8 cellular contexts compared by ENCODE assay signal in genomic region chr11:61947486-61948210, GRCh38. TPM values are rescaled to one million over a fixed set of nuclear protein-coding genes. Genes with fewer than 3 reads are reported as not detected.
DNase-seq lines count a peak whose midpoint lies in the region; ATAC-seq, FAIRE-seq and TF ChIP-seq lines count a peak whose summit lies in the region.

No MANE protein-coding gene starts in this region.

- no peak overlapping the region for H3K4me3 Mint-ChIP-seq in Caco-2 (ENCODE audit: unreplicated experiment)
- H3K4me3 Mint-ChIP-seq in activated CD8-positive, alpha-beta T cell treated with anti-CD3 and anti-CD28 coated beads, Interleukin-2, amount 10 ng/mL, durations not matched to agents 7 days and 5 days = no peak overlapping the region
- H3K4me3 Mint-ChIP-seq in stimulated activated naive B cell treated with anti-CD40 and anti-IgM and Interleukin-4, amounts not matched to agents 10 μg/mL and 1 μg/mL and 100 μg/mL, for 72 hours = no peak overlapping the region

- no peaks in the 10 kb centered on the region for H3K4me1 Mint-ChIP-seq in Caco-2 (ENCODE audit: low read depth, unreplicated experiment)
- H3K4me1 Mint-ChIP-seq in activated CD8-positive, alpha-beta T cell treated with anti-CD3 and anti-CD28 coated beads, Interleukin-2, amount 10 ng/mL, durations not matched to agents 7 days and 5 days (ENCODE audit: low read depth) = no peaks in the 10 kb centered on the region
- H3K4me1 Mint-ChIP-seq in stimulated activated naive B cell treated with anti-CD40 and anti-IgM and Interleukin-4, amounts not matched to agents 10 μg/mL and 1 μg/mL and 100 μg/mL, for 72 hours = peaks cover 11 to 14% of the 10 kb centered on the region in 2 donors

- FAIRE-seq in H1 (lab: Jason Lieb, UNC) = peak; percentile 83

- no peak overlapping the region for H3K4ac ChIP-seq in IMR-90 (ENCODE audit: low read depth, low read length)
- H3K4ac ChIP-seq in H1 (replicated peaks; ENCODE audit: insufficient read length, low read depth, low read length) = no peak overlapping the region
- H3K4ac ChIP-seq in mesendoderm (ENCODE audit: low read depth, low read length) = no peak overlapping the region

- dilution Hi-C loops in IMR-90 (cut with HindIII; ENCODE audit: low sequenced_read_pairs, unreplicated experiment) = no loop called here

- H3K4me3 ChIP-seq in Caco-2 (ENCODE audit: low read depth, low read length) (no peak overlapping the region), IMR-90 (ENCODE audit: insufficient read depth, low read depth, low read length) (no peak overlapping the region), NT2/D1 (ENCODE audit: insufficient read length, low read depth) (no peak overlapping the region), H1 (ENCODE audit: extremely low read depth in 1 of 4, insufficient read depth in 2 of 4, low read depth in 3 of 4, low read length in 4 of 4) (no peak overlapping the region), mesendoderm (ENCODE audit: low read length) (no peak overlapping the region)

- H3K4me2 ChIP-seq in IMR-90 (ENCODE audit: low read depth, low read length) (no peak overlapping the region), H1 (ENCODE audit: insufficient read depth in 1 of 2, low read depth in 2 of 2, low read length in 2 of 2) (no peak overlapping the region), mesendoderm (ENCODE audit: low read length) (no peak overlapping the region)

- H3K36me3 Mint-ChIP-seq in Caco-2 (ENCODE audit: insufficient read depth, unreplicated experiment) = peaks cover 7% of the 10 kb centered on the region
- no peaks in the 10 kb centered on the region for H3K36me3 Mint-ChIP-seq in activated CD8-positive, alpha-beta T cell treated with anti-CD3 and anti-CD28 coated beads, Interleukin-2, amount 10 ng/mL, durations not matched to agents 7 days and 5 days (ENCODE audit: low read depth)
- no peaks in the 10 kb centered on the region for H3K36me3 Mint-ChIP-seq in stimulated activated naive B cell treated with anti-CD40 and anti-IgM and Interleukin-4, amounts not matched to agents 10 μg/mL and 1 μg/mL and 100 μg/mL, for 72 hours

- H3K9ac ChIP-seq in IMR-90 (ENCODE audit: low read depth, low read length) = no peak overlapping the region
- peak overlapping the region; percentile 52 for H3K9ac ChIP-seq in NT2/D1 (ENCODE audit: insufficient read length, low read depth)
- H3K9ac ChIP-seq in H1 (replicated peaks in 1 of 4; ENCODE audit: extremely low read depth in 1 of 4, low read depth in 3 of 4, low read length in 3 of 4) = no peak overlapping the region
- H3K9ac ChIP-seq in mesendoderm (ENCODE audit: low read length) = no peak overlapping the region

- H3K79me2 ChIP-seq in H1 (ENCODE audit: control insufficient read depth in 1 of 2, insufficient read depth in 2 of 2, low read length in 2 of 2) (no peaks in the 10 kb centered on the region), mesendoderm (ENCODE audit: control insufficient read depth, insufficient read depth, low read length) (no peaks in the 10 kb centered on the region)

- peak; percentile 88 to 98 for TF ChIP-seq CTCF in Caco-2 (IDR thresholded peaks at IDR 0.05; ENCODE audit: insufficient read depth in 1 of 2, low read depth in 1 of 2, low read length in 1 of 2, severe bottlenecking in 1 of 2, unreplicated experiment in 1 of 2)
- peak; percentile 98 for TF ChIP-seq CTCF in IMR-90 (conservative IDR thresholded peaks at IDR 0.05; ENCODE audit: low read depth, low read length)
- TF ChIP-seq CTCF in H1 (IDR thresholded peaks at IDR 0.05; ENCODE audit: control extremely low read depth in 1 of 3, insufficient read depth in 1 of 3, low read depth in 1 of 3, low read length in 3 of 3) = peak; percentile 89 to 99 (median 98)

- H4K91ac ChIP-seq in IMR-90 (ENCODE audit: insufficient read depth, low read depth, low read length) (no peak overlapping the region), H1 (replicated peaks; ENCODE audit: insufficient read length, low read length) (no peak overlapping the region)

- H2BK15ac ChIP-seq in IMR-90 (ENCODE audit: low read depth, low read length) = no peak overlapping the region
- H2BK15ac ChIP-seq in H1 (ENCODE audit: low read length) = no peak overlapping the region
- no peak overlapping the region for H2BK15ac ChIP-seq in mesendoderm (replicated peaks; ENCODE audit: low read depth)

- CTCF ChIA-PET in Caco-2 (lab: Charles Lee) = interaction anchor here (0.6 to 7.6 kb wide), 27 partner anchors 12 to 595 kb away, joined by 3 to 274 read pairs (median 5); partner anchors contain the start of genes FEN1, RAB3IL1 and TMEM258
- CTCF ChIA-PET in IMR-90 (lab: Yijun Ruan, JAX) = interaction anchor here (0.6 to 3.1 kb wide), 17 partner anchors 10 to 151 kb away, joined by 3 to 52 read pairs (median 4); partner anchors contain the start of gene FTH1
- CTCF ChIA-PET in activated CD8-positive, alpha-beta T cell treated with anti-CD3 and anti-CD28 coated beads, Interleukin-2, amount 10 ng/mL, durations not matched to agents 7 days and 5 days (lab: Charles Lee) = interaction anchor here (0.7 to 10.0 kb wide), 30 partner anchors 8 to 176 kb away, joined by 3 to 139 read pairs (median 5); partner anchors contain the start of genes FTH1 and INCENP
- CTCF ChIA-PET in H1 (lab: Charles Lee; ENCODE audit: partially characterized antibody) = interaction anchor here (0.6 to 10.3 kb wide), 56 partner anchors 7 to 281 kb away, joined by 3 to 658 read pairs (median 5); partner anchors contain the start of genes FADS3, FEN1, FTH1 and RAB3IL1

- H2AK5ac ChIP-seq in IMR-90 (ENCODE audit: low read depth, low read length) = no peak overlapping the region
- H2AK5ac ChIP-seq in H1 (ENCODE audit: low read depth, low read length) = no peak overlapping the region
- H2AK5ac ChIP-seq in mesendoderm (ENCODE audit: low read length) = no peak overlapping the region

- no peak overlapping the region for H3K14ac ChIP-seq in IMR-90 (replicated peaks; ENCODE audit: low read depth, low read length)
- H3K14ac ChIP-seq in H1 (ENCODE audit: insufficient read length) = no peak overlapping the region

- H3K27ac Mint-ChIP-seq in Caco-2 (ENCODE audit: unreplicated experiment) = no peak overlapping the region
- H3K27ac Mint-ChIP-seq in activated CD8-positive, alpha-beta T cell treated with anti-CD3 and anti-CD28 coated beads, Interleukin-2, amount 10 ng/mL, durations not matched to agents 7 days and 5 days = no peak overlapping the region
- no peak overlapping the region for H3K27ac Mint-ChIP-seq in stimulated activated naive B cell treated with anti-CD40 and anti-IgM and Interleukin-4, amounts not matched to agents 10 μg/mL and 1 μg/mL and 100 μg/mL, for 72 hours

- peaks cover 12% of the 10 kb centered on the region for H3K4me1 ChIP-seq in Caco-2
- peaks cover 8% of the 10 kb centered on the region; the same call in 1 of the 2 replicates for H3K4me1 ChIP-seq in IMR-90 (ENCODE audit: control insufficient read depth, insufficient read depth, low read length)
- peaks cover 7% of the 10 kb centered on the region for H3K4me1 ChIP-seq in NT2/D1 (ENCODE audit: insufficient read depth, insufficient read length)
- H3K4me1 ChIP-seq in H1 (replicated peaks in 1 of 4; ENCODE audit: control insufficient read depth in 3 of 4, insufficient read depth in 4 of 4, low read length in 3 of 4) = no peaks in the 10 kb centered on the region; a peak in 1 of 7 replicates
- H3K4me1 ChIP-seq in mesendoderm (ENCODE audit: control insufficient read depth, low read depth, low read length) = peaks cover 1% of the 10 kb centered on the region

- no peaks in the 10 kb centered on the region for H3K36me3 ChIP-seq in Caco-2 (ENCODE audit: control insufficient read depth, insufficient read depth, low read length)
- no peaks in the 10 kb centered on the region for H3K36me3 ChIP-seq in IMR-90 (ENCODE audit: control insufficient read depth, insufficient read depth, low read length)
- H3K36me3 ChIP-seq in NT2/D1 (ENCODE audit: insufficient read depth, insufficient read length, low read length) = no peaks in the 10 kb centered on the region
- no peaks in the 10 kb centered on the region for H3K36me3 ChIP-seq in H1 (ENCODE audit: control insufficient read depth in 2 of 4, insufficient read depth in 4 of 4, low read length in 3 of 4)
- no peaks in the 10 kb centered on the region for H3K36me3 ChIP-seq in mesendoderm (ENCODE audit: control insufficient read depth, insufficient read depth, low read length)

- in situ Hi-C loops in IMR-90 (cut with MboI; ENCODE audit: low sequenced_read_pairs) = loop anchor here (5.0 kb wide), 1 partner anchor 50 kb away; no protein-coding TSS in a partner anchor

- no peak overlapping the region for H3K18ac ChIP-seq in IMR-90 (ENCODE audit: low read depth, low read length)
- no peak overlapping the region for H3K18ac ChIP-seq in H1 (ENCODE audit: extremely low read depth, low read length)
- no peak overlapping the region for H3K18ac ChIP-seq in mesendoderm (ENCODE audit: low read length)

- H2BK120ac ChIP-seq in IMR-90 (ENCODE audit: low read depth, low read length) (peak overlapping the region; percentile 40; the same call in 1 of the 2 replicates), H1 (replicated peaks; ENCODE audit: low read depth, low read length) (no peak overlapping the region), mesendoderm (ENCODE audit: low read depth, low read length) (no peak overlapping the region)

- peaks cover 0 to 6% of the 10 kb centered on the region in 2 experiments; a peak in 1 of 4 replicates for H3K79me1 ChIP-seq in IMR-90 (ENCODE audit: low read depth in 1 of 2, low read length in 2 of 2)
- no peaks in the 10 kb centered on the region for H3K79me1 ChIP-seq in H1 (ENCODE audit: low read depth, low read length)
- H3K79me1 ChIP-seq in mesendoderm (ENCODE audit: low read length) = no peaks in the 10 kb centered on the region

- 0 out of 2 replicates have a peak, but pooled peaks have one; percentile 46 for TF ChIP-seq POLR2A in IMR-90 (IDR thresholded peaks at IDR 0.05; ENCODE audit: low read depth, low read length)
- no peak for TF ChIP-seq POLR2A in H1 (IDR thresholded peaks at IDR 0.05; ENCODE audit: control extremely low read depth in 1 of 2, low read depth in 2 of 2, low read length in 2 of 2)

- H2BK5ac ChIP-seq in IMR-90 (ENCODE audit: low read depth, low read length, poor library complexity, severe bottlenecking) (no peak overlapping the region), H1 (ENCODE audit: low read depth, low read length) (no peak overlapping the region), mesendoderm (ENCODE audit: low read length) (no peak overlapping the region)

- H2BK12ac ChIP-seq in H1 (ENCODE audit: low read depth, low read length) = peak overlapping the region; percentile 68

- ATAC-seq in IMR-90 (ENCODE audit: low read depth) (peak; percentile 85), HG03095 (IDR thresholded peaks at IDR 0.05; ENCODE audit: unreplicated experiment) (no peak)
- ATAC-seq in activated CD8-positive, alpha-beta T cell treated with anti-CD3 and anti-CD28 coated beads, Interleukin-2, amount 10 ng/mL, durations not matched to agents 7 days and 5 days = peak; percentile 83
- peak; percentile 85 to 90 for ATAC-seq in stimulated activated naive B cell treated with anti-CD40 and anti-IgM and Interleukin-4, amounts not matched to agents 10 μg/mL and 1 μg/mL and 100 μg/mL, for 72 hours (replicated peaks)

- H4K20me1 ChIP-seq in IMR-90 (ENCODE audit: insufficient read depth, low read length) (no peaks in the 10 kb centered on the region), H1 (replicated peaks in 1 of 2; ENCODE audit: control insufficient read depth in 1 of 2, insufficient read depth in 2 of 2, low read length in 2 of 2) (no peaks in the 10 kb centered on the region)

- DNase-seq in Caco-2 (peak; percentile 81 to 88), IMR-90 (peak; percentile 88), NT2/D1 (ENCODE audit: low read depth, low spot score) (no peak), H1 (ENCODE audit: low read depth in 1 of 2, low spot score in 2 of 2) (peak; percentile 60 to 86), mesendoderm (peak; percentile 89)
- DNase-seq in activated CD8-positive, alpha-beta T cell treated with anti-CD3 and anti-CD28 coated beads, Interleukin-2, amount 10 ng/mL, durations not matched to agents 7 days and 5 days = peak; percentile 77
- peak; percentile 62 for DNase-seq in stimulated activated naive B cell treated with anti-CD40 and anti-IgM and Interleukin-4, amounts not matched to agents 10 μg/mL and 1 μg/mL and 100 μg/mL, for 72 hours

- intact Hi-C loops in Caco-2 (cut with micrococcal nuclease; ENCODE audit: unreplicated experiment) (loop anchor here (1.0 to 5.0 kb wide), 6 partner anchors 24 to 161 kb away; partner anchors contain the start of genes FADS1, FEN1 and TMEM258), IMR-90 (cut with micrococcal nuclease) (loop anchor here (1.0 kb wide), 5 partner anchors 48 to 161 kb away; no protein-coding TSS in a partner anchor)

- no peak for TF ChIP-seq EP300 in H1 (IDR thresholded peaks at IDR 0.05; ENCODE audit: borderline replicate concordance in 1 of 2, low read depth in 2 of 2, low read length in 2 of 2)

- peak overlapping the region; percentile 84 for H2AFZ ChIP-seq in IMR-90 (replicated peaks; ENCODE audit: low read length, poor library complexity)
- peak overlapping the region; percentile 88 for H2AFZ ChIP-seq in H1 (ENCODE audit: low read length)

- H3K27ac ChIP-seq in IMR-90 (ENCODE audit: insufficient read depth, low read length) (no peak overlapping the region), H1 (ENCODE audit: low read depth, low read length) (no peak overlapping the region), mesendoderm (ENCODE audit: low read depth, low read length) (no peak overlapping the region)

- no peak overlapping the region for H2AK9ac ChIP-seq in IMR-90 (replicated peaks; ENCODE audit: low read depth, low read length, poor library complexity)

- H3K23ac ChIP-seq in IMR-90 (ENCODE audit: low read depth, low read length) (no peak overlapping the region), H1 (ENCODE audit: insufficient read length) (no peak overlapping the region), mesendoderm (ENCODE audit: low read length) (no peak overlapping the region)

- no peaks in the 10 kb centered on the region for H3K9me3 Mint-ChIP-seq in Caco-2 (ENCODE audit: unreplicated experiment)
- H3K9me3 Mint-ChIP-seq in activated CD8-positive, alpha-beta T cell treated with anti-CD3 and anti-CD28 coated beads, Interleukin-2, amount 10 ng/mL, durations not matched to agents 7 days and 5 days (ENCODE audit: insufficient read depth) = no peaks in the 10 kb centered on the region
- H3K9me3 Mint-ChIP-seq in stimulated activated naive B cell treated with anti-CD40 and anti-IgM and Interleukin-4, amounts not matched to agents 10 μg/mL and 1 μg/mL and 100 μg/mL, for 72 hours = no peaks in the 10 kb centered on the region

- WGBS in IMR-90 (ENCODE audit: extremely low coverage in 2 of 2, insufficient read length in 1 of 2), 2 experiments = 8% methylated on average over 2 of the region's 8 CpGs; no CpG with 5 or more reads in 1 of the 2 experiments
- WGBS in H1 (ENCODE audit: extremely low coverage in 1 of 2, insufficient coverage in 1 of 2, insufficient read length in 1 of 2, insufficient replicate concordance in 2 of 2, low coverage in 1 of 2, low lambda C conversion rate in 2 of 2, missing lambda C conversion rate in 1 of 2), 2 experiments = 15% methylated on average over 8 of the region's 8 CpGs; no CpG with 5 or more reads in 1 of the 2 experiments
- WGBS in mesendoderm (ENCODE audit: extremely low coverage, insufficient coverage, low lambda C conversion rate) = no CpG with 5 or more reads among the region's 8 CpGs

- H3K27me3 ChIP-seq in Caco-2 (replicated peaks; ENCODE audit: control insufficient read depth, insufficient read depth, low read length) = no peaks in the 10 kb centered on the region
- H3K27me3 ChIP-seq in IMR-90 (ENCODE audit: control insufficient read depth, insufficient read depth, low read length) = peaks cover 2% of the 10 kb centered on the region
- H3K27me3 ChIP-seq in NT2/D1 (ENCODE audit: insufficient read depth, insufficient read length) = no peaks in the 10 kb centered on the region
- no peaks in the 10 kb centered on the region for H3K27me3 ChIP-seq in H1 (replicated peaks in 1 of 4; ENCODE audit: control insufficient read depth in 3 of 4, extremely low read depth in 1 of 4, insufficient read depth in 3 of 4, low read length in 3 of 4)
- H3K27me3 ChIP-seq in mesendoderm (ENCODE audit: insufficient read depth, low read length, poor library complexity) = no peaks in the 10 kb centered on the region

- H3K9me1 ChIP-seq in IMR-90 (ENCODE audit: insufficient read depth, low read length) = peaks cover 11% of the 10 kb centered on the region

- H4K8ac ChIP-seq in IMR-90 (ENCODE audit: low read depth in 2 of 2, low read length in 2 of 2) (no peak overlapping the region), H1 (ENCODE audit: extremely low read depth, insufficient read depth, low read length) (peak overlapping the region; percentile 63; the same call in 1 of the 2 replicates), mesendoderm (ENCODE audit: low read depth, low read length) (no peak overlapping the region)

- no peak overlapping the region for H3K56ac ChIP-seq in IMR-90 (ENCODE audit: extremely low read depth, insufficient read depth, low read length)
- H3K56ac ChIP-seq in H1 (replicated peaks; ENCODE audit: insufficient read length, low read depth, low read length) = no peak overlapping the region
- no peak overlapping the region for H3K56ac ChIP-seq in mesendoderm (ENCODE audit: low read length)

- POLR2A ChIA-PET in Caco-2 (lab: Charles Lee) (interaction anchor here (0.9 to 1.3 kb wide), 3 partner anchors 24 to 50 kb away, joined by 3 to 6 read pairs (median 3); no protein-coding TSS in a partner anchor), IMR-90 (lab: Charles Lee; ENCODE audit: unreplicated experiment) (no interaction called here), H1 (lab: Charles Lee; ENCODE audit: partially characterized antibody) (interaction anchor here (0.9 to 9.0 kb wide), 13 partner anchors 10 to 161 kb away, joined by 3 to 137 read pairs (median 5); partner anchors contain the start of gene FTH1)
- POLR2A ChIA-PET in activated CD8-positive, alpha-beta T cell treated with anti-CD3 and anti-CD28 coated beads, Interleukin-2, amount 10 ng/mL, durations not matched to agents 7 days and 5 days (lab: Charles Lee) = interaction anchor here (1.2 kb wide), 1 partner anchor 56 kb away, joined by 3 read pairs; no protein-coding TSS in a partner anchor

- no peaks in the 10 kb centered on the region; the same call in 1 of the 2 replicates for H3K23me2 ChIP-seq in H1 (ENCODE audit: low read depth, low read length)

- BruUV-seq in Caco-2 (replicated peaks; lab: Mats Ljungman, UMichigan) = no TSS peak
- BruUV-seq in IMR-90 (replicated peaks; lab: Mats Ljungman, UMichigan) = no TSS peak

- TF ChIP-seq RAD21 in IMR-90 (IDR thresholded peaks at IDR 0.05; ENCODE audit: low read length) (peak; percentile 99), H1 (IDR thresholded peaks at IDR 0.05 in 1 of 2, conservative IDR thresholded peaks at IDR 0.05 in 1 of 2; ENCODE audit: low read depth in 2 of 2, low read length in 2 of 2) (peak; percentile 100)

- no peak overlapping the region for H4K5ac ChIP-seq in IMR-90 (ENCODE audit: low read depth, low read length)
- no peak overlapping the region for H4K5ac ChIP-seq in H1 (ENCODE audit: insufficient read length, low read depth, low read length)
- H4K5ac ChIP-seq in mesendoderm (ENCODE audit: low read length) = no peak overlapping the region

- no peaks in the 10 kb centered on the region for H3K27me3 Mint-ChIP-seq in Caco-2 (ENCODE audit: insufficient read depth, unreplicated experiment)
- H3K27me3 Mint-ChIP-seq in activated CD8-positive, alpha-beta T cell treated with anti-CD3 and anti-CD28 coated beads, Interleukin-2, amount 10 ng/mL, durations not matched to agents 7 days and 5 days (ENCODE audit: low read depth) = peaks cover 8% of the 10 kb centered on the region
- H3K27me3 Mint-ChIP-seq in stimulated activated naive B cell treated with anti-CD40 and anti-IgM and Interleukin-4, amounts not matched to agents 10 μg/mL and 1 μg/mL and 100 μg/mL, for 72 hours = peaks cover 3 to 6% of the 10 kb centered on the region in 2 donors

- H2BK20ac ChIP-seq in IMR-90 (ENCODE audit: low read depth, low read length) (no peak overlapping the region), H1 (ENCODE audit: low read length) (no peak overlapping the region)

- H3K9me3 ChIP-seq in Caco-2 (no peaks in the 10 kb centered on the region), IMR-90 (ENCODE audit: control insufficient read depth, insufficient read depth, low read length) (no peaks in the 10 kb centered on the region), NT2/D1 (ENCODE audit: insufficient read depth, low read length) (no peaks in the 10 kb centered on the region), H1 (ENCODE audit: insufficient read depth in 2 of 2, low read depth in 1 of 2, low read length in 1 of 2) (no peaks in the 10 kb centered on the region)

RNA-seq across cellular contexts. Expression of gene BEST1, which starts 2.5 kb away (rescaled TPM):
- total RNA-seq in Caco-2 (2022) = 4.7 and 6.7 TPM in 2 replicates
- total RNA-seq in IMR-90 (2012; rRNA removed) = 0.83 and 0.90 TPM in 2 replicates
- 1.2 and 1.4 TPM in 2 replicates for polyA plus RNA-seq in IMR-90 (2012; rRNA removed)
- polyA plus RNA-seq in IMR-90 (2012; cell fraction: cytosol; rRNA removed) = 0.44 and 1.1 TPM in 2 replicates
- polyA plus RNA-seq in IMR-90 (2012; cell fraction: nucleus; rRNA removed; ENCODE audit: low replicate concordance) = 6.3 and 7.2 TPM in 2 replicates
- total RNA-seq in activated CD8-positive, alpha-beta T cell treated with anti-CD3 and anti-CD28 coated beads, Interleukin-2, amount 10 ng/mL, durations not matched to agents 7 days and 5 days = not detected
- 0.22 and 0.23 TPM in 2 replicates for total RNA-seq in H1 (2021; fragmentation: NEBNext Ultra II Directional; extraction: Animal tissue kit (Norgen Biotek cat#: 25700))
- polyA plus RNA-seq in H1 (2011; rRNA removed) = 0.62 and 1.4 TPM in 2 replicates
- 1.7 TPM for polyA plus RNA-seq in H1 (2011; cell fraction: cytosol; rRNA removed)
- polyA plus RNA-seq in H1 (2011; cell fraction: nucleus; rRNA removed) = 3.9 TPM
- 0.43 to 0.91 TPM (median 0.72 TPM) in 4 replicates for polyA plus RNA-seq in H1 (2012, experiment 1 of 2)
- polyA plus RNA-seq in H1 (2012, experiment 2 of 2) = 1.0 TPM
- 0.08 TPM for polyA plus RNA-seq in H1 (2013, experiment 1 of 2)
- polyA plus RNA-seq in H1 (2013, experiment 2 of 2) = 0.09 TPM
- polyA minus RNA-seq in H1 (2011; rRNA and poly(A)+ RNA removed) = 0.95 and 1.1 TPM in 2 replicates
- polyA minus RNA-seq in H1 (2011; cell fraction: cytosol; rRNA and poly(A)+ RNA removed) = 0.81 TPM
- polyA minus RNA-seq in H1 (2011; cell fraction: nucleus; rRNA and poly(A)+ RNA removed) = 2.9 TPM
- polyA plus RNA-seq in mesendoderm (2013, experiment 1 of 2) = 0.20 TPM
- polyA plus RNA-seq in mesendoderm (2013, experiment 2 of 2) = 0.28 TPM

RNA-seq across cellular contexts. Expression of gene FTH1, which starts 19.8 kb away (rescaled TPM):
- total RNA-seq in Caco-2 (2022) (1,282 and 1,565 TPM in 2 replicates), IMR-90 (2012; rRNA removed) (344 and 385 TPM in 2 replicates)
- polyA plus RNA-seq in IMR-90 (2012; rRNA removed) (2,453 and 2,516 TPM in 2 replicates), H1 (2011; rRNA removed) (895 and 1,153 TPM in 2 replicates)
- 1,842 and 5,333 TPM in 2 replicates for polyA plus RNA-seq in IMR-90 (2012; cell fraction: cytosol; rRNA removed)
- polyA plus RNA-seq in IMR-90 (2012; cell fraction: nucleus; rRNA removed; ENCODE audit: low replicate concordance) = 767 and 934 TPM in 2 replicates
- total RNA-seq in activated CD8-positive, alpha-beta T cell treated with anti-CD3 and anti-CD28 coated beads, Interleukin-2, amount 10 ng/mL, durations not matched to agents 7 days and 5 days = 100 to 1,000 TPM; 709 to 727 TPM
- total RNA-seq in H1 (2021; fragmentation: NEBNext Ultra II Directional; extraction: Animal tissue kit (Norgen Biotek cat#: 25700)) = 1,461 and 1,535 TPM in 2 replicates
- polyA plus RNA-seq in H1 (2011; cell fraction: cytosol; rRNA removed) = 859 TPM
- polyA plus RNA-seq in H1 (2011; cell fraction: nucleus; rRNA removed) = 858 TPM
- 2,371 to 2,868 TPM (median 2,459 TPM) in 4 replicates for polyA plus RNA-seq in H1 (2012, experiment 1 of 2)
- polyA plus RNA-seq in H1 (2012, experiment 2 of 2) = 3,437 TPM
- polyA plus RNA-seq in H1 (2013, experiment 1 of 2) = 1,345 TPM
- 1,427 TPM for polyA plus RNA-seq in H1 (2013, experiment 2 of 2)
- polyA minus RNA-seq in H1 (2011; rRNA and poly(A)+ RNA removed) = 388 and 391 TPM in 2 replicates
- 705 TPM for polyA minus RNA-seq in H1 (2011; cell fraction: cytosol; rRNA and poly(A)+ RNA removed)
- polyA minus RNA-seq in H1 (2011; cell fraction: nucleus; rRNA and poly(A)+ RNA removed) = 403 TPM
- polyA plus RNA-seq in mesendoderm (2013, experiment 1 of 2) = 1,625 TPM
- 1,633 TPM for polyA plus RNA-seq in mesendoderm (2013, experiment 2 of 2)

RNA-seq across cellular contexts. Expression of gene RAB3IL1, which starts 30.3 kb away (rescaled TPM):
- total RNA-seq in Caco-2 (2022) = 8.3 and 10.6 TPM in 2 replicates
- 0.28 and 0.72 TPM in 2 replicates for total RNA-seq in IMR-90 (2012; rRNA removed)
- polyA plus RNA-seq in IMR-90 (2012; rRNA removed) = 1.9 TPM in 2 replicates
- 0.84 and 2.4 TPM in 2 replicates for polyA plus RNA-seq in IMR-90 (2012; cell fraction: cytosol; rRNA removed)
- polyA plus RNA-seq in IMR-90 (2012; cell fraction: nucleus; rRNA removed; ENCODE audit: low replicate concordance) = 2.7 and 2.8 TPM in 2 replicates
- total RNA-seq in activated CD8-positive, alpha-beta T cell treated with anti-CD3 and anti-CD28 coated beads, Interleukin-2, amount 10 ng/mL, durations not matched to agents 7 days and 5 days = not detected
- total RNA-seq in H1 (2021; fragmentation: NEBNext Ultra II Directional; extraction: Animal tissue kit (Norgen Biotek cat#: 25700)) = 5.7 and 6.8 TPM in 2 replicates
- 7.9 and 10.8 TPM in 2 replicates for polyA plus RNA-seq in H1 (2011; rRNA removed)
- polyA plus RNA-seq in H1 (2011; cell fraction: cytosol; rRNA removed) = 7.0 TPM
- polyA plus RNA-seq in H1 (2011; cell fraction: nucleus; rRNA removed) = 9.4 TPM
- 5.8 to 13.8 TPM (median 7.0 TPM) in 4 replicates for polyA plus RNA-seq in H1 (2012, experiment 1 of 2)
- 62.0 TPM for polyA plus RNA-seq in H1 (2012, experiment 2 of 2)
- polyA plus RNA-seq in H1 (2013, experiment 1 of 2) = 4.5 TPM
- 6.3 TPM for polyA plus RNA-seq in H1 (2013, experiment 2 of 2)
- 3.0 and 3.2 TPM in 2 replicates for polyA minus RNA-seq in H1 (2011; rRNA and poly(A)+ RNA removed)
- polyA minus RNA-seq in H1 (2011; cell fraction: cytosol; rRNA and poly(A)+ RNA removed) = 6.1 TPM
- 4.5 TPM for polyA minus RNA-seq in H1 (2011; cell fraction: nucleus; rRNA and poly(A)+ RNA removed)
- 1.4 TPM for polyA plus RNA-seq in mesendoderm (2013, experiment 1 of 2)
- polyA plus RNA-seq in mesendoderm (2013, experiment 2 of 2) = 2.3 TPM

RNA-seq across cellular contexts. Expression of gene FADS3, which starts 56.3 kb away (rescaled TPM):
- 26.1 and 32.7 TPM in 2 replicates for total RNA-seq in Caco-2 (2022)
- total RNA-seq in IMR-90 (2012; rRNA removed) = 38.0 and 54.5 TPM in 2 replicates
- polyA plus RNA-seq in IMR-90 (2012; rRNA removed) = 110 and 147 TPM in 2 replicates
- polyA plus RNA-seq in IMR-90 (2012; cell fraction: cytosol; rRNA removed) = 34.0 and 101 TPM in 2 replicates
- polyA plus RNA-seq in IMR-90 (2012; cell fraction: nucleus; rRNA removed; ENCODE audit: low replicate concordance) = 556 and 1,224 TPM in 2 replicates
- 1 to 10 TPM; 3.8 to 4.5 TPM for total RNA-seq in activated CD8-positive, alpha-beta T cell treated with anti-CD3 and anti-CD28 coated beads, Interleukin-2, amount 10 ng/mL, durations not matched to agents 7 days and 5 days
- 40.2 and 43.8 TPM in 2 replicates for total RNA-seq in H1 (2021; fragmentation: NEBNext Ultra II Directional; extraction: Animal tissue kit (Norgen Biotek cat#: 25700))
- polyA plus RNA-seq in H1 (2011; rRNA removed) = 76.3 and 113 TPM in 2 replicates
- polyA plus RNA-seq in H1 (2011; cell fraction: cytosol; rRNA removed) = 75.7 TPM
- polyA plus RNA-seq in H1 (2011; cell fraction: nucleus; rRNA removed) = 349 TPM
- polyA plus RNA-seq in H1 (2012, experiment 1 of 2) = 35.5 to 56.1 TPM (median 47.0 TPM) in 4 replicates
- polyA plus RNA-seq in H1 (2012, experiment 2 of 2) = 45.1 TPM
- polyA plus RNA-seq in H1 (2013, experiment 1 of 2) = 69.5 TPM
- 71.8 TPM for polyA plus RNA-seq in H1 (2013, experiment 2 of 2)
- 31.1 and 40.9 TPM in 2 replicates for polyA minus RNA-seq in H1 (2011; rRNA and poly(A)+ RNA removed)
- polyA minus RNA-seq in H1 (2011; cell fraction: cytosol; rRNA and poly(A)+ RNA removed) = 34.5 TPM
- 39.8 TPM for polyA minus RNA-seq in H1 (2011; cell fraction: nucleus; rRNA and poly(A)+ RNA removed)
- 14.4 TPM for polyA plus RNA-seq in mesendoderm (2013, experiment 1 of 2)
- polyA plus RNA-seq in mesendoderm (2013, experiment 2 of 2) = 13.9 TPM
